Comparison of ENCODE assay signal across 8 cellular contexts in genomic region chr3:47850062-47850802, GRCh38. TPM values are rescaled to one million over a fixed set of nuclear protein-coding genes. Genes with fewer than 3 reads are reported as not detected.
DNase-seq lines count a peak whose midpoint lies in the region; ATAC-seq, FAIRE-seq and TF ChIP-seq lines count a peak whose summit lies in the region.

No MANE protein-coding gene starts in this region.

- H4K5ac ChIP-seq in IMR-90 (ENCODE audit: low read depth, low read length) (no peak overlapping the region), mesendoderm (ENCODE audit: low read length) (no peak overlapping the region)

- no peak overlapping the region for H3K4ac ChIP-seq in IMR-90 (ENCODE audit: low read depth, low read length)
- no peak overlapping the region for H3K4ac ChIP-seq in mesendoderm (ENCODE audit: low read depth, low read length)

- peaks cover 4% of the 10 kb centered on the region; the same call in 1 of the 2 replicates for H3K9me1 ChIP-seq in IMR-90 (ENCODE audit: insufficient read depth, low read length)
- H3K9me1 ChIP-seq in K562 (ENCODE audit: control insufficient read depth, insufficient read depth, low read length) = no peaks in the 10 kb centered on the region

- POLR2A ChIA-PET in CD4-positive, alpha-beta T cell (lab: Charles Lee) = no interaction called here
- POLR2A ChIA-PET in IMR-90 (lab: Charles Lee; ENCODE audit: unreplicated experiment) (no interaction called here), K562 (lab: Yijun Ruan, JAX) (interaction anchor here (0.8 to 2.1 kb wide), 8 partner anchors 9 to 307 kb away, joined by 3 to 13 read pairs (median 4); no protein-coding TSS in a partner anchor)

- H3K4me3 Mint-ChIP-seq in CD4-positive, alpha-beta T cell = no peak overlapping the region

- H3K4me1 ChIP-seq in IMR-90 (ENCODE audit: control insufficient read depth, insufficient read depth, low read length) (peaks cover 2% of the 10 kb centered on the region; the same call in 1 of the 2 replicates), K562 (replicated peaks in 1 of 2; ENCODE audit: control insufficient read depth in 2 of 2, insufficient read depth in 2 of 2, low read length in 2 of 2) (peaks cover 0 to 30% of the 10 kb centered on the region in 2 experiments; a peak in 1 of 5 replicates), mesendoderm (ENCODE audit: control insufficient read depth, low read depth, low read length) (no peaks in the 10 kb centered on the region)

- H3K18ac ChIP-seq in IMR-90 (ENCODE audit: low read depth, low read length) (no peak overlapping the region), mesendoderm (ENCODE audit: low read length) (no peak overlapping the region)

- peak; percentile 34 for ATAC-seq in CD4-positive, alpha-beta T cell (ENCODE audit: poor library complexity)
- ATAC-seq in IMR-90 (ENCODE audit: low read depth) (peak; percentile 79), K562 (peak; percentile 85), GM21515 (IDR thresholded peaks at IDR 0.05; ENCODE audit: unreplicated experiment) (no peak), HG03565 (IDR thresholded peaks at IDR 0.05; ENCODE audit: unreplicated experiment) (no peak)

- WGBS in IMR-90 (ENCODE audit: extremely low coverage in 2 of 2, insufficient read length in 1 of 2), 2 experiments = no CpG with 5 or more reads among the region's 13 CpGs
- 79% methylated on average over 13 of the region's 13 CpGs for WGBS in K562 (ENCODE audit: insufficient coverage, low coverage, missing lambda C conversion rate)
- WGBS in mesendoderm (ENCODE audit: extremely low coverage, insufficient coverage, low lambda C conversion rate) = no CpG with 5 or more reads among the region's 13 CpGs

- CTCF ChIA-PET in CD4-positive, alpha-beta T cell (lab: Charles Lee) = no interaction called here
- CTCF ChIA-PET in IMR-90 (lab: Yijun Ruan, JAX) (interaction anchor here (0.6 to 1.5 kb wide), 6 partner anchors 11 to 307 kb away, joined by 3 to 4 read pairs (median 3); no protein-coding TSS in a partner anchor), K562 (lab: Yijun Ruan, JAX; ENCODE audit: low intra/inter-chr PET ratio) (no interaction called here)

- no peaks in the 10 kb centered on the region for H3K27me3 Mint-ChIP-seq in CD4-positive, alpha-beta T cell

- H3K4me3 ChIP-seq in IMR-90 (ENCODE audit: insufficient read depth, low read depth, low read length) = no peak overlapping the region
- no peak overlapping the region for H3K4me3 ChIP-seq in K562
- H3K4me3 ChIP-seq in mesendoderm (ENCODE audit: low read length) = no peak overlapping the region

- H3K79me2 ChIP-seq in K562 (ENCODE audit: control insufficient read depth, insufficient read depth, low read length) (no peaks in the 10 kb centered on the region), mesendoderm (ENCODE audit: control insufficient read depth, insufficient read depth, low read length) (no peaks in the 10 kb centered on the region)

- no peaks in the 10 kb centered on the region for H3K9me3 Mint-ChIP-seq in CD4-positive, alpha-beta T cell

- H2BK15ac ChIP-seq in IMR-90 (ENCODE audit: low read depth, low read length) = no peak overlapping the region
- no peak overlapping the region for H2BK15ac ChIP-seq in mesendoderm (replicated peaks; ENCODE audit: low read depth)

- H2BK20ac ChIP-seq in IMR-90 (ENCODE audit: low read depth, low read length) = no peak overlapping the region

- no peak overlapping the region for H3K9ac ChIP-seq in IMR-90 (ENCODE audit: low read depth, low read length)
- H3K9ac ChIP-seq in K562 (ENCODE audit: insufficient read depth in 1 of 2, low read depth in 2 of 2, low read length in 2 of 2) = peak overlapping the region in 1 of 2 experiments; percentile 49; a peak in 1 of 4 replicates
- H3K9ac ChIP-seq in mesendoderm (ENCODE audit: low read length) = no peak overlapping the region

- in situ Hi-C loops in IMR-90 (cut with MboI; ENCODE audit: low sequenced_read_pairs) = no loop called here
- in situ Hi-C loops in K562 (cut with MboI) = no loop called here

- no peak overlapping the region for H4K91ac ChIP-seq in IMR-90 (ENCODE audit: insufficient read depth, low read depth, low read length)

- no peak overlapping the region for H2AK5ac ChIP-seq in IMR-90 (ENCODE audit: low read depth, low read length)
- no peak overlapping the region for H2AK5ac ChIP-seq in mesendoderm (ENCODE audit: low read length)

- H3K36me3 Mint-ChIP-seq in CD4-positive, alpha-beta T cell (ENCODE audit: low read depth) = peaks cover 63% of the 10 kb centered on the region

- H4K20me1 ChIP-seq in IMR-90 (ENCODE audit: insufficient read depth, low read length) = peaks cover 62% of the 10 kb centered on the region
- peaks cover 13% of the 10 kb centered on the region; the same call in 1 of the 2 replicates for H4K20me1 ChIP-seq in K562 (replicated peaks; ENCODE audit: control insufficient read depth, insufficient read depth, low read length)

- H3K27ac ChIP-seq in CD4-positive, alpha-beta T cell (ENCODE audit: low read depth, low read length) = no peak overlapping the region
- H3K27ac ChIP-seq in IMR-90 (ENCODE audit: insufficient read depth, low read length) = no peak overlapping the region
- H3K27ac ChIP-seq in K562 (ENCODE audit: extremely low read depth, low read depth, low read length) = no peak overlapping the region
- no peak overlapping the region for H3K27ac ChIP-seq in mesendoderm (ENCODE audit: low read depth, low read length)

- no peaks in the 10 kb centered on the region for H3K4me1 Mint-ChIP-seq in CD4-positive, alpha-beta T cell (ENCODE audit: low read depth)

- TF ChIP-seq CTCF in CD4-positive, alpha-beta T cell (IDR thresholded peaks at IDR 0.05) = no peak
- TF ChIP-seq CTCF in IMR-90 (conservative IDR thresholded peaks at IDR 0.05; ENCODE audit: low read depth, low read length) = peak; percentile 51
- peak; percentile 67 to 80 (median 68) for TF ChIP-seq CTCF in K562 (IDR thresholded peaks at IDR 0.05 in 2 of 3, conservative IDR thresholded peaks at IDR 0.05 in 1 of 3; ENCODE audit: insufficient read depth in 2 of 3, low read depth in 1 of 3, low read length in 3 of 3)

- intact Hi-C loops in CD4-positive, alpha-beta T cell (cut with DNase I, micrococcal nuclease) = no loop called here
- intact Hi-C loops in IMR-90 (cut with micrococcal nuclease) (loop anchor here (1.0 to 5.0 kb wide), 2 partner anchors 140 to 307 kb away; no protein-coding TSS in a partner anchor), K562 (cut with micrococcal nuclease) (loop anchor here (1.0 to 5.0 kb wide), 2 partner anchors 140 to 302 kb away; no protein-coding TSS in a partner anchor)

- H3K27me3 ChIP-seq in CD4-positive, alpha-beta T cell (ENCODE audit: control insufficient read depth, insufficient read depth, low read length) = no peaks in the 10 kb centered on the region
- no peaks in the 10 kb centered on the region for H3K27me3 ChIP-seq in IMR-90 (ENCODE audit: control insufficient read depth, insufficient read depth, low read length)
- H3K27me3 ChIP-seq in K562 (ENCODE audit: control insufficient read depth in 2 of 2, insufficient read depth in 2 of 2, low read length in 2 of 2) = no peaks in the 10 kb centered on the region
- H3K27me3 ChIP-seq in mesendoderm (ENCODE audit: insufficient read depth, low read length, poor library complexity) = no peaks in the 10 kb centered on the region

- no peak for TF ChIP-seq EP300 in K562 (IDR thresholded peaks at IDR 0.05; ENCODE audit: low read length)

- H3K23ac ChIP-seq in IMR-90 (ENCODE audit: low read depth, low read length) (no peak overlapping the region), mesendoderm (ENCODE audit: low read length) (no peak overlapping the region)

- H2BK5ac ChIP-seq in IMR-90 (ENCODE audit: low read depth, low read length, poor library complexity, severe bottlenecking) (no peak overlapping the region), mesendoderm (ENCODE audit: low read length) (no peak overlapping the region)

- FAIRE-seq in K562 (lab: Jason Lieb, UNC) (peak; percentile 85), GM12892 (lab: Jason Lieb, UNC) (no peak)

- H2AFZ ChIP-seq in IMR-90 (replicated peaks; ENCODE audit: low read length, poor library complexity) (peak overlapping the region; percentile 3), K562 (ENCODE audit: low read depth, low read length) (no peak overlapping the region)

- H2BK120ac ChIP-seq in IMR-90 (ENCODE audit: low read depth, low read length) (no peak overlapping the region), mesendoderm (ENCODE audit: low read depth, low read length) (no peak overlapping the region)

- BruUV-seq in IMR-90 (replicated peaks; lab: Mats Ljungman, UMichigan) = no TSS peak
- BruUV-seq in K562 (replicated peaks; lab: Mats Ljungman, UMichigan) = no TSS peak

- no peak overlapping the region for H3K14ac ChIP-seq in IMR-90 (replicated peaks; ENCODE audit: low read depth, low read length)

- peak overlapping the region; percentile 33 for H3K27ac Mint-ChIP-seq in CD4-positive, alpha-beta T cell

- no peak for DNase-seq in CD4-positive, alpha-beta T cell
- DNase-seq in IMR-90 (peak; percentile 49), K562 (ENCODE audit: extremely low read depth in 1 of 4, low spot score in 3 of 4) (peak in 2 of 4 experiments; percentile 46 to 60), mesendoderm (peak; percentile 35), NCI-H1105 treated with DMSO at 0.1 percent for 48 hours (lab: John Stamatoyannopoulos, UW) (no peak), GM12892 (ENCODE audit: insufficient read length) (no peak)

- dilution Hi-C loops in IMR-90 (cut with HindIII; ENCODE audit: low sequenced_read_pairs, unreplicated experiment) = no loop called here

- TF ChIP-seq RAD21 in IMR-90 (IDR thresholded peaks at IDR 0.05; ENCODE audit: low read length) (peak; percentile 33; the same call in 1 of the 2 replicates), K562 (CRISPR knock-in tag; conservative IDR thresholded peaks at IDR 0.05 in 1 of 2, IDR thresholded peaks at IDR 0.05 in 1 of 2) (peak in 1 of 2 experiments; percentile 44; a peak in 2 of 4 replicates)

- H3K4me2 ChIP-seq in IMR-90 (ENCODE audit: low read depth, low read length) = no peak overlapping the region
- H3K4me2 ChIP-seq in K562 (ENCODE audit: insufficient read depth, low read length) = no peak overlapping the region
- no peak overlapping the region for H3K4me2 ChIP-seq in mesendoderm (ENCODE audit: low read length)

- peaks cover 0 to 6% of the 10 kb centered on the region in 2 experiments; a peak in 3 of 4 replicates for H3K79me1 ChIP-seq in IMR-90 (ENCODE audit: low read depth in 1 of 2, low read length in 2 of 2)
- no peaks in the 10 kb centered on the region for H3K79me1 ChIP-seq in mesendoderm (ENCODE audit: low read length)

- H4K8ac ChIP-seq in IMR-90 (ENCODE audit: low read depth in 2 of 2, low read length in 2 of 2) = no peak overlapping the region
- H4K8ac ChIP-seq in mesendoderm (ENCODE audit: low read depth, low read length) = no peak overlapping the region

- no peaks in the 10 kb centered on the region for H3K9me3 ChIP-seq in CD4-positive, alpha-beta T cell (ENCODE audit: control insufficient read depth, low read length)
- H3K9me3 ChIP-seq in IMR-90 (ENCODE audit: control insufficient read depth, insufficient read depth, low read length) = no peaks in the 10 kb centered on the region
- H3K9me3 ChIP-seq in K562 (replicated peaks; ENCODE audit: control insufficient read depth, insufficient read depth, low read depth, low read length) = no peaks in the 10 kb centered on the region

- TF ChIP-seq POLR2A in IMR-90 (IDR thresholded peaks at IDR 0.05; ENCODE audit: low read depth, low read length) = 0 out of 2 replicates have a peak, but pooled peaks have one; percentile 26
- peak; percentile 83 for TF ChIP-seq POLR2A in K562 (conservative IDR thresholded peaks at IDR 0.05)
- TF ChIP-seq POLR2A in GM12892 (IDR thresholded peaks at IDR 0.05; ENCODE audit: low read depth, low read length) = no peak; the same call in 1 of the 2 replicates

- H3K56ac ChIP-seq in IMR-90 (ENCODE audit: extremely low read depth, insufficient read depth, low read length) (no peak overlapping the region), mesendoderm (ENCODE audit: low read length) (no peak overlapping the region)

- no peak overlapping the region for H2AK9ac ChIP-seq in IMR-90 (replicated peaks; ENCODE audit: low read depth, low read length, poor library complexity)

- H3K36me3 ChIP-seq in IMR-90 (ENCODE audit: control insufficient read depth, insufficient read depth, low read length) = peaks cover 93% of the 10 kb centered on the region
- peaks cover 91% of the 10 kb centered on the region for H3K36me3 ChIP-seq in K562 (ENCODE audit: control insufficient read depth, insufficient read depth, low read length)
- peaks cover 29% of the 10 kb centered on the region for H3K36me3 ChIP-seq in mesendoderm (ENCODE audit: control insufficient read depth, insufficient read depth, low read length)

RNA-seq across cellular contexts. Expression of gene DHX30, which starts 47.3 kb away (rescaled TPM):
- 10 to 100 TPM; 75.1 to 75.6 TPM for total RNA-seq in CD4-positive, alpha-beta T cell
- total RNA-seq in IMR-90 (2012; rRNA removed) (51.7 and 57.2 TPM in 2 replicates), K562 (2014; rRNA removed) (144 and 154 TPM in 2 replicates), K562 (2014; rRNA removed; fragmentation: Illumina TruSeq; extraction: Trizol) (48.8 and 53.4 TPM in 2 replicates), K562 (2015; rRNA removed; fragmentation: Illumina TruSeq; extraction: Trizol) (79.0 and 82.5 TPM in 2 replicates), K562 (2021) (155 and 158 TPM in 2 replicates)
- polyA plus RNA-seq in IMR-90 (2012; rRNA removed) (55.6 and 63.0 TPM in 2 replicates), K562 (2011; rRNA removed) (57.0 and 90.6 TPM in 2 replicates), K562 (2014; fragmentation: Illumina TruSeq; extraction: Trizol) (83.6 and 100 TPM in 2 replicates), K562 (2014; fragmentation: Nextera tagmentation; extraction: Ambion mirVana) (10 to 100 TPM; 12.3 to 14.2 TPM), K562 (2014; rRNA removed) (104 and 113 TPM in 2 replicates)
- polyA plus RNA-seq in IMR-90 (2012; cell fraction: cytosol; rRNA removed) = 37.1 and 45.6 TPM in 2 replicates
- polyA plus RNA-seq in IMR-90 (2012; cell fraction: nucleus; rRNA removed; ENCODE audit: low replicate concordance) = 104 and 239 TPM in 2 replicates
- 284 and 628 TPM in 2 replicates for total RNA-seq in K562 (2011; cell fraction: chromatin; rRNA removed; ENCODE audit: low replicate concordance)
- 355 and 369 TPM in 2 replicates for total RNA-seq in K562 (2011; cell fraction: nucleolus; rRNA removed)
- 282 and 303 TPM in 2 replicates for total RNA-seq in K562 (2011; cell fraction: nucleoplasm; rRNA removed)
- 80.2 and 129 TPM in 2 replicates for polyA plus RNA-seq in K562 (2011; cell fraction: cytosol; rRNA removed)
- polyA plus RNA-seq in K562 (2011; cell fraction: nucleus; rRNA removed) = 352 and 482 TPM in 2 replicates
- polyA plus RNA-seq in K562 (2012) = 75.3 and 81.4 TPM in 2 replicates
- 69.4 and 94.1 TPM in 2 replicates for polyA minus RNA-seq in K562 (2011; rRNA and poly(A)+ RNA removed)
- polyA minus RNA-seq in K562 (2011; cell fraction: cytosol; rRNA and poly(A)+ RNA removed) = 87.7 and 97.7 TPM in 2 replicates
- polyA minus RNA-seq in K562 (2011; cell fraction: nucleus; rRNA and poly(A)+ RNA removed) = 141 and 156 TPM in 2 replicates
- 54.3 TPM for polyA plus RNA-seq in mesendoderm (2013, experiment 1 of 2)
- polyA plus RNA-seq in mesendoderm (2013, experiment 2 of 2) = 54.2 TPM
- 25.3 TPM for polyA plus RNA-seq in GM12892 (2012; ENCODE audit: missing spikeins)

Comparison
In these comparisons a context has a peak if more than half of its experiments do, and no peak if none do; other contexts are left out.
1. ATAC-seq: peak in CD4-positive, alpha-beta T cell (single experiment), IMR-90 (single experiment) and K562 (single experiment); none in GM21515 (single experiment) and HG03565 (single experiment).
2. DNase-seq: peak in IMR-90 (single experiment) and mesendoderm (single experiment); none in CD4-positive, alpha-beta T cell (0 of 10), NCI-H1105 treated with DMSO at 0.1 percent for 48 hours (single experiment) and GM12892 (single experiment).
3. intact Hi-C loops: an anchor here in IMR-90 (1.0 to 5.0 kb wide) and K562 (1.0 to 5.0 kb wide); none called in CD4-positive, alpha-beta T cell.